Comparison of ENCODE assay signal across 28 cellular contexts in the genomic region with DNA sequence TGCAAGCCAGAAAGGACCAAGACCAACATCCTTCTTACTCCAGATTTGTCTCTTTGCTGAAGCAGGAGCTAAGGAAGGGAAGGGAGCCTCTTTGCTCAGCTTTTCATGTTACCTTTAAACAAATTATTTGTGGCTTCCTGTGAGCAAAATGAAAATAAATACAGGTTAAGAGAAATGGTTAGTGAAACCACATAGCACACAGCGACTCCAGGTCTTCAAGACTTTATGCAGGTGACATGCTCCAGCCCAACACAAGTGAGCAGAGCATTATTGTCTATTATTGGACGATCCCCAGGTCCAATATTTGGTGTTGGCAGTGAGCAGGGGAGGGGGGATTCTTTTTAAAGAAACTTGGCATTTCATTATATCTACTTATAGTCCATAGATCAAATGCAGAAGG. TPM values are rescaled to one million over a fixed set of nuclear protein-coding genes. Genes with fewer than 3 reads are reported as not detected.
"Had no signal": no experiment of that assay in that cellular context is flagged by ENCODE, and none has a peak within 500 bp of the region (broad histone marks: within the 10 kb centered on the region; RNA-seq: fewer than 3 reads in every experiment).

No MANE protein-coding gene starts in this region.

- H3K27me3 Mint-ChIP-seq: stimulated activated memory B cell treated with anti-CD40 and anti-IgM and Interleukin-4, amounts not matched to agents 10 μg/mL and 1 μg/mL and 100 μg/mL, for 72 hours; stimulated activated naive B cell treated with anti-CD40 and anti-IgM and Interleukin-4, amounts not matched to agents 10 μg/mL and 1 μg/mL and 100 μg/mL, for 72 hours had no signal

- H3K9me3 ChIP-seq: stomach, suprapubic skin, testis, thoracic aorta, thyroid gland, tibial artery, transverse colon, upper lobe of left lung, upper lobe of right lung, uterus, vagina had no signal

- H3K27ac Mint-ChIP-seq: stimulated activated effector memory CD8-positive, alpha-beta T cell treated with anti-CD3 and anti-CD28 coated beads, Interleukin-12 subunit alpha, Interleukin-12 subunit beta, amount 100 ng/mL, for 72 hours; stimulated activated memory B cell treated with anti-CD40 and anti-IgM and Interleukin-4, amounts not matched to agents 10 μg/mL and 1 μg/mL and 100 μg/mL, for 72 hours; stimulated activated naive B cell treated with anti-CD40 and anti-IgM and Interleukin-4, amounts not matched to agents 10 μg/mL and 1 μg/mL and 100 μg/mL, for 72 hours; stimulated activated naive CD8-positive, alpha-beta T cell treated with anti-CD3 and anti-CD28 coated beads, Interleukin-15, Interleukin-2, amounts not matched to agents 100 ng/mL and 50 ng/mL, for 24 hours; type B pancreatic cell had no signal

- ATAC-seq: stimulated activated effector memory CD8-positive, alpha-beta T cell treated with anti-CD3 and anti-CD28 coated beads, Interleukin-12 subunit alpha, Interleukin-12 subunit beta, amount 100 ng/mL, for 72 hours; stimulated activated memory B cell treated with anti-CD40 and anti-IgM and Interleukin-4, amounts not matched to agents 10 μg/mL and 1 μg/mL and 100 μg/mL, for 72 hours; stimulated activated naive B cell treated with anti-CD40 and anti-IgM and Interleukin-4, amounts not matched to agents 10 μg/mL and 1 μg/mL and 100 μg/mL, for 72 hours; stimulated activated naive CD8-positive, alpha-beta T cell treated with anti-CD3 and anti-CD28 coated beads, Interleukin-15, Interleukin-2, amounts not matched to agents 100 U/mL and 50 U/mL, for 24 hours; upper lobe of right lung had no signal

- H3K4me1 ChIP-seq: stomach, suprapubic skin, testis, thyroid gland, tibial artery, tibial nerve, transverse colon, upper lobe of left lung, upper lobe of right lung, uterus, vagina had no signal

- H3K36me3 ChIP-seq: stomach, suprapubic skin, thoracic aorta, thyroid gland, tibial artery, tibial nerve, transverse colon, upper lobe of left lung, upper lobe of right lung, uterus, vagina had no signal

- DNase-seq: stimulated activated CD4-positive, alpha-beta T cell treated with anti-CD3 and anti-CD28 coated beads, Interleukin-2, amount 100 ng/mL, for 48 hours; stimulated activated CD4-positive, alpha-beta T cell treated with anti-CD3 and anti-CD28 coated beads, Interleukin-4, amount 100 ng/mL, for 1 hour; stimulated activated CD4-positive, alpha-beta T cell treated with anti-CD3 and anti-CD28 coated beads, Interleukin-4, amount 100 ng/mL, for 24 hours; stimulated activated CD4-positive, alpha-beta T cell treated with anti-CD3 and anti-CD28 coated beads, Interleukin-4, amount 100 ng/mL, for 4 hours; stimulated activated CD8-positive, alpha-beta memory T cell treated with anti-CD3 and anti-CD28 coated beads, Interleukin-4, amount 100 ng/mL, for 48 hours; stimulated activated naive B cell treated with anti-CD40 and anti-IgM and Interleukin-4, amounts not matched to agents 10 μg/mL and 1 μg/mL and 100 μg/mL, for 72 hours; stimulated activated naive CD4-positive, alpha-beta T cell; stimulated activated naive CD4-positive, alpha-beta T cell treated with Interleukin-2 at 50 U/mL for 16 hours; stimulated activated naive CD8-positive, alpha-beta T cell treated with anti-CD3 and anti-CD28 coated beads, Interleukin-15, Interleukin-2, amounts not matched to agents 100 U/mL and 50 U/mL, for 24 hours; stomach; substantia nigra; testis; thyroid gland; tibial artery; transverse colon; trophoblast cell; upper lobe of left lung; upper lobe of right lung; uterus had no signal

- H3K4me3 Mint-ChIP-seq: stimulated activated effector memory CD8-positive, alpha-beta T cell treated with anti-CD3 and anti-CD28 coated beads, Interleukin-12 subunit alpha, Interleukin-12 subunit beta, amount 100 ng/mL, for 72 hours; stimulated activated memory B cell treated with anti-CD40 and anti-IgM and Interleukin-4, amounts not matched to agents 10 μg/mL and 1 μg/mL and 100 μg/mL, for 72 hours; stimulated activated naive B cell treated with anti-CD40 and anti-IgM and Interleukin-4, amounts not matched to agents 10 μg/mL and 1 μg/mL and 100 μg/mL, for 72 hours; stimulated activated naive CD8-positive, alpha-beta T cell treated with anti-CD3 and anti-CD28 coated beads, Interleukin-15, Interleukin-2, amounts not matched to agents 100 ng/mL and 50 ng/mL, for 24 hours; type B pancreatic cell had no signal

- H3K27me3 ChIP-seq: testis, thyroid gland, tibial artery, tibial nerve, transverse colon, upper lobe of left lung, uterus, vagina had no signal

- H3K27ac ChIP-seq: stomach, suprapubic skin, testis, thoracic aorta, thyroid gland, tibial artery, tibial nerve, transverse colon, upper lobe of left lung, upper lobe of right lung, uterus, vagina had no signal

- H3K4me1 Mint-ChIP-seq: stimulated activated effector memory CD8-positive, alpha-beta T cell treated with anti-CD3 and anti-CD28 coated beads, Interleukin-12 subunit alpha, Interleukin-12 subunit beta, amount 100 ng/mL, for 72 hours; stimulated activated memory B cell treated with anti-CD40 and anti-IgM and Interleukin-4, amounts not matched to agents 10 μg/mL and 1 μg/mL and 100 μg/mL, for 72 hours; stimulated activated naive B cell treated with anti-CD40 and anti-IgM and Interleukin-4, amounts not matched to agents 10 μg/mL and 1 μg/mL and 100 μg/mL, for 72 hours had no signal

- FAIRE-seq: urothelium cell line had no signal

- H3K4me3 ChIP-seq: stomach, suprapubic skin, testis, thoracic aorta, thyroid gland, tibial artery, tibial nerve, transverse colon, upper lobe of left lung, upper lobe of right lung, uterus, vagina had no signal

- H3K9me3 Mint-ChIP-seq: stimulated activated effector memory CD8-positive, alpha-beta T cell treated with anti-CD3 and anti-CD28 coated beads, Interleukin-12 subunit alpha, Interleukin-12 subunit beta, amount 100 ng/mL, for 72 hours; stimulated activated naive CD8-positive, alpha-beta T cell treated with anti-CD3 and anti-CD28 coated beads, Interleukin-15, Interleukin-2, amounts not matched to agents 100 ng/mL and 50 ng/mL, for 24 hours; type B pancreatic cell had no signal

RNA-seq across cellular contexts. Expression of a gene that starts 53.3 kb away (rescaled TPM):
- total RNA-seq: thoracic aorta, upper lobe of right lung had no signal
